Comparison of ENCODE assay signal across 24 cellular contexts in the genomic region with DNA sequence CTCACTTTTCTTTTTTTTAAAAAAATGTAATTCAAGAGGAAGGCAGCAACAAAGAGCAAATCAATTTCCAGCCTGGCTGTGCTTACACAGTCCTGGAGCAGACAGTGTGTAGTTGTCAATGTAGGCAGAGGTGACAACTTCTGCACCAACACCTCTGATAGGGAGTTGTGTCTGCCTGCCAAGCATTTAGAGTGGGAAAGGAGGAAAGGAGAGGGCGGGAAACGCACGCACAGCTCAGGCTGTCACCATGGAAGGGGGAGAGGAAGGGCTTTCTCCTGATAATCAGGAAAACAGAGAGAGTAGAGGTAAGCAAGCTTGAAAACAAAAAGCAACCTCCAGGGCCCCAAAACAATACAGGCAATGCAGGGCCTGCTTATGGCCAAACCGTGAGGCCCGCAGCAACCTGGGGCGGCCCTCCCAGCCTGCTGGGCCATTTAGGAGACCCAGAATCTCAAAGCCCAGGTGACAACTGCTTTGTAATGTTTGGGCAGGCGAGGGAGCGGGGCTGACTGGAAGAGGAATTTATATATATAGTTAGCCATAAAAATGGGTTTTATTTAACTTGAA. TPM values are rescaled to one million over a fixed set of nuclear protein-coding genes. Genes with fewer than 3 reads are reported as not detected.
DNase-seq lines count a peak whose midpoint lies in the region; ATAC-seq and TF ChIP-seq lines count a peak whose summit lies in the region.
"Had no signal": no experiment of that assay in that cellular context is flagged by ENCODE, and none has a peak within 500 bp of the region (broad histone marks: within the 10 kb centered on the region; RNA-seq: fewer than 3 reads in every experiment).

No MANE protein-coding gene starts in this region.

- no peak overlapping the region for H2BK15ac ChIP-seq in neuronal stem cell (ENCODE audit: low read length)

- H3K79me2 ChIP-seq in GM23338 (replicated peaks; ENCODE audit: insufficient read depth) = no peaks in the 10 kb centered on the region
- H3K79me2 ChIP-seq in OCI-LY7 (ENCODE audit: insufficient read depth, low read depth, low read length) = no peaks in the 10 kb centered on the region

- no peaks in the 10 kb centered on the region for H4K20me1 ChIP-seq in GM23338 (replicated peaks; ENCODE audit: insufficient read depth)
- H4K20me1 ChIP-seq in OCI-LY7 (ENCODE audit: insufficient read depth, low read length) = no peaks in the 10 kb centered on the region

- H2AK5ac ChIP-seq in neuronal stem cell (ENCODE audit: low read depth, low read length) = no peak overlapping the region

- H2BK5ac ChIP-seq in neuronal stem cell (ENCODE audit: low read length) = no peak overlapping the region

- H3K4me3 ChIP-seq in GM23338 = no peak overlapping the region
- H3K4me3 ChIP-seq in OCI-LY7 (ENCODE audit: low read depth, low read length, poor library complexity, severe bottlenecking) = no peak overlapping the region
- H3K4me3 ChIP-seq in right atrium auricular region = no peak overlapping the region
- H3K4me3 ChIP-seq in neuronal stem cell (ENCODE audit: low read length in 2 of 2) = no peak overlapping the region
- H3K4me3 ChIP-seq: pancreas, PC-9, SK-N-MC, tibial nerve had no signal

- H2AFZ ChIP-seq in GM23338 = peak overlapping the region; percentile 93; the same call in 1 of the 2 replicates
- peak overlapping the region; percentile 97 for H2AFZ ChIP-seq in OCI-LY7 (ENCODE audit: low read length)
- H2AFZ ChIP-seq in neuronal stem cell (ENCODE audit: low read length) = peak overlapping the region; percentile 14

- peaks cover 3% of the 10 kb centered on the region for H3K27me3 Mint-ChIP-seq in GM23338 (ENCODE audit: insufficient read depth, low read depth, poor library complexity)
- H3K27me3 Mint-ChIP-seq: activated B cell treated with CpG ODN at 0.5 μM for 24 hours; activated naive CD8-positive, alpha-beta T cell had no signal

- ATAC-seq in GM23338 (peak; percentile 79), HG03280 (IDR thresholded peaks at IDR 0.05; ENCODE audit: unreplicated experiment) (no peak)
- ATAC-seq: pancreas; stimulated activated naive CD8-positive, alpha-beta T cell treated with anti-CD3 and anti-CD28 coated beads, Interleukin-15, Interleukin-2, amounts not matched to agents 100 U/mL and 50 U/mL, for 24 hours had no signal

- intact Hi-C loops in OCI-LY7 (cut with micrococcal nuclease; ENCODE audit: unreplicated experiment) = loop anchor here (5.0 kb wide), 1 partner anchor 183 kb away; a partner anchor contains a TSS

- no TSS peak for BruUV-seq in OCI-LY7 (replicated peaks; lab: Mats Ljungman, UMichigan)

- CTCF ChIA-PET in OCI-LY7 (lab: Charles Lee; ENCODE audit: unreplicated experiment) = no interaction called here

- H3K9me2 ChIP-seq in GM23338 (ENCODE audit: insufficient read depth) (no peaks in the 10 kb centered on the region; the same call in 1 of the 2 replicates), OCI-LY7 (ENCODE audit: insufficient read depth, low read length) (no peaks in the 10 kb centered on the region)

- H3K79me1 ChIP-seq in neuronal stem cell (ENCODE audit: low read depth, low read length) = no peaks in the 10 kb centered on the region

- H3K9me3 Mint-ChIP-seq in GM23338 = no peaks in the 10 kb centered on the region
- H3K9me3 Mint-ChIP-seq: activated B cell treated with CpG ODN at 0.5 μM for 24 hours had no signal

- H3K4me1 Mint-ChIP-seq in GM23338 = peaks cover 28% of the 10 kb centered on the region

- WGBS in neuronal stem cell (ENCODE audit: extremely low coverage in 2 of 2, insufficient read length in 2 of 2, insufficient replicate concordance in 1 of 2), 2 donors = no CpG with 5 or more reads among the region's 8 CpGs

- H3F3A ChIP-seq in GM23338 (replicated peaks; ENCODE audit: low read depth) = no peaks in the 10 kb centered on the region

- no peak overlapping the region for H3K4ac ChIP-seq in neuronal stem cell (ENCODE audit: low read length)

- H3K27me3 ChIP-seq in GM23338 (ENCODE audit: insufficient read depth) (no peaks in the 10 kb centered on the region), right atrium auricular region (no peaks in the 10 kb centered on the region), neuronal stem cell (ENCODE audit: control insufficient read depth in 3 of 3, insufficient read depth in 3 of 3, low read depth in 1 of 3, low read length in 3 of 3) (peaks cover 0 to 21% (median 0%) of the 10 kb centered on the region in 3 experiments)
- H3K27me3 ChIP-seq: pancreas, tibial nerve had no signal

- no peak overlapping the region for H4K91ac ChIP-seq in neuronal stem cell (ENCODE audit: low read depth, low read length, poor library complexity)

- no peak overlapping the region for H3K23ac ChIP-seq in neuronal stem cell (ENCODE audit: low read depth, low read length, poor library complexity)

- H3K9ac ChIP-seq in neuronal stem cell (ENCODE audit: low read depth, low read length, poor library complexity) = no peak overlapping the region

- no peak overlapping the region for H2BK120ac ChIP-seq in neuronal stem cell (ENCODE audit: low read depth, low read length)

- H4K8ac ChIP-seq in neuronal stem cell (ENCODE audit: low read depth, low read length) = no peak overlapping the region

- H3K9me3 ChIP-seq in OCI-LY7 (ENCODE audit: low read length) = no peaks in the 10 kb centered on the region
- no peaks in the 10 kb centered on the region for H3K9me3 ChIP-seq in right atrium auricular region
- H3K9me3 ChIP-seq in neuronal stem cell (replicated peaks in 1 of 2; ENCODE audit: control insufficient read depth in 2 of 2, insufficient read depth in 1 of 2, low read depth in 1 of 2, low read length in 2 of 2) = no peaks in the 10 kb centered on the region
- H3K9me3 ChIP-seq: Caco-2, pancreas, tibial nerve had no signal

- peak overlapping the region; percentile 15; the same call in 1 of the 2 replicates for H3K4me2 ChIP-seq in GM23338
- H3K4me2 ChIP-seq in OCI-LY7 (ENCODE audit: low read length) = peak overlapping the region; percentile 58
- H3K4me2 ChIP-seq in neuronal stem cell (ENCODE audit: insufficient read depth, low read length, poor library complexity, severe bottlenecking) = no peak overlapping the region
- H3K4me2 ChIP-seq: PC-9 had no signal

- no peak overlapping the region for H3K18ac ChIP-seq in neuronal stem cell (ENCODE audit: low read length)

- H3K36me3 Mint-ChIP-seq in GM23338 (ENCODE audit: low read depth) = no peaks in the 10 kb centered on the region
- H3K36me3 Mint-ChIP-seq: activated naive CD8-positive, alpha-beta T cell had no signal

- H3K36me3 ChIP-seq in GM23338 (ENCODE audit: insufficient read depth) (no peaks in the 10 kb centered on the region), OCI-LY7 (ENCODE audit: insufficient read depth, low read length) (no peaks in the 10 kb centered on the region), right atrium auricular region (no peaks in the 10 kb centered on the region), neuronal stem cell (replicated peaks in 1 of 2; ENCODE audit: control insufficient read depth in 2 of 2, insufficient read depth in 2 of 2, low read length in 2 of 2) (no peaks in the 10 kb centered on the region)
- H3K36me3 ChIP-seq: pancreas, tibial nerve had no signal

- H3K27ac ChIP-seq in GM23338 (ENCODE audit: low read depth) (0 out of 2 replicates have a peak overlapping the region, but pooled peaks have one; percentile 26), OCI-LY7 (ENCODE audit: low read depth, low read length, poor library complexity, severe bottlenecking) (peak overlapping the region; percentile 99), right atrium auricular region (peak overlapping the region; percentile 84 to 90), neuronal stem cell (replicated peaks; ENCODE audit: low read length) (no peak overlapping the region)
- H3K27ac ChIP-seq: epithelial cell of prostate, pancreas, PC-9, SK-N-MC, tibial nerve had no signal

- POLR2A ChIA-PET in OCI-LY7 (lab: Charles Lee) = interaction anchor here (0.6 to 1.4 kb wide), 7 partner anchors 11 to 760 kb away, joined by 3 to 5 read pairs (median 3); a partner anchor contains a TSS

- no peak overlapping the region for H3K4me3 Mint-ChIP-seq in GM23338
- H3K4me3 Mint-ChIP-seq: activated B cell treated with CpG ODN at 0.5 μM for 24 hours; activated naive CD8-positive, alpha-beta T cell had no signal

- DNase-seq in GM23338 (ENCODE audit: low spot score) (no peak), OCI-LY7 (ENCODE audit: low spot score) (peak; percentile 21), right atrium auricular region (ENCODE audit: low spot score) (no peak), neuronal stem cell (ENCODE audit: low spot score) (no peak), T-helper 9 cell (no peak), COLO829 (ENCODE audit: low spot score) (no peak)
- DNase-seq in activated naive CD4-positive, alpha-beta T cell (lab: John Stamatoyannopoulos, UW) = no peak
- DNase-seq: activated B cell treated with CpG ODN at 0.5 μM for 24 hours; activated T-cell treated with anti-CD3 and anti-CD28 coated beads, Interleukin-2, amount 50 U/mL, for 48 hours; Caco-2; cortex of kidney; foreskin fibroblast; Kasumi-1; NCI-H1105; NCI-H2107; NCI-H774; pancreas; PC-9; stimulated activated naive CD8-positive, alpha-beta T cell treated with anti-CD3 and anti-CD28 coated beads, Interleukin-15, Interleukin-2, amounts not matched to agents 100 U/mL and 50 U/mL, for 24 hours had no signal

- H3K4me1 ChIP-seq in GM23338 (ENCODE audit: insufficient read depth) (peaks cover 24% of the 10 kb centered on the region), OCI-LY7 (ENCODE audit: insufficient read depth, low read length, poor library complexity, severe bottlenecking) (peaks cover 90% of the 10 kb centered on the region), right atrium auricular region (peaks cover 0 to 42% of the 10 kb centered on the region in 2 donors), neuronal stem cell (ENCODE audit: control insufficient read depth in 2 of 2, insufficient read depth in 1 of 2, low read depth in 1 of 2, low read length in 2 of 2) (peaks cover 3 to 7% of the 10 kb centered on the region in 2 donors)
- H3K4me1 ChIP-seq: Caco-2, pancreas had no signal

- H3K27ac Mint-ChIP-seq in GM23338 = peak overlapping the region; percentile 12; the same call in 1 of the 2 replicates
- H3K27ac Mint-ChIP-seq: activated naive CD8-positive, alpha-beta T cell had no signal

- TF ChIP-seq CTCF in GM23338 (conservative IDR thresholded peaks at IDR 0.05; ENCODE audit: low read depth in 2 of 2) = no peak
- no peak for TF ChIP-seq CTCF in OCI-LY7 (conservative IDR thresholded peaks at IDR 0.05; ENCODE audit: low read length)
- no peak for TF ChIP-seq CTCF in right atrium auricular region (IDR thresholded peaks at IDR 0.05)

- H2BK12ac ChIP-seq in neuronal stem cell (ENCODE audit: low read length) = no peak overlapping the region

- H3K14ac ChIP-seq in neuronal stem cell (ENCODE audit: low read length) = no peak overlapping the region

RNA-seq across cellular contexts. Expression of a gene that starts 41.5 kb away (rescaled TPM):
- total RNA-seq in GM23338 (2014; rRNA removed; shearing (Covaris generic)) = 12.8 and 13.1 TPM in 2 replicates
- 4.1 and 4.9 TPM in 2 replicates for polyA plus RNA-seq in GM23338 (2016; fragmentation: Nextera tagmentation; extraction: Ambion mirVana)
- total RNA-seq in OCI-LY7 (2014; rRNA removed; shearing (Covaris generic)) = 19.7 and 22.6 TPM in 2 replicates
- total RNA-seq in OCI-LY7 (2022) (34.4 and 35.0 TPM in 2 replicates), right atrium auricular region (10 to 100 TPM; 66.2 to 96.3 TPM)
- 1.3 TPM for polyA plus RNA-seq in neuronal stem cell (2013, experiment 1 of 2)
- 1.4 TPM for polyA plus RNA-seq in neuronal stem cell (2013, experiment 2 of 2)

RNA-seq across cellular contexts. Expression of a gene that starts 45.5 kb away (rescaled TPM):
- 11.8 and 13.1 TPM in 2 replicates for total RNA-seq in GM23338 (2014; rRNA removed; shearing (Covaris generic))
- 7.4 and 9.8 TPM in 2 replicates for polyA plus RNA-seq in GM23338 (2016; fragmentation: Nextera tagmentation; extraction: Ambion mirVana)
- total RNA-seq in OCI-LY7 (2014; rRNA removed; shearing (Covaris generic)) = 13.5 and 17.6 TPM in 2 replicates
- total RNA-seq in OCI-LY7 (2022) (23.6 and 30.5 TPM in 2 replicates), right atrium auricular region (10 to 100 TPM; 17.9 to 31.2 TPM)
- polyA plus RNA-seq in neuronal stem cell (2013, experiment 1 of 2) = 8.5 TPM
- polyA plus RNA-seq in neuronal stem cell (2013, experiment 2 of 2) = 9.1 TPM

Comparison
In these comparisons a context has a peak if more than half of its experiments do, and no peak if none do; other contexts are left out.
1. H2AFZ ChIP-seq: peak in every context shown above with its lines; median percentile 97 in OCI-LY7; 93 in GM23338; 14 in neuronal stem cell.